In genomic region chr14:81589381-81590065, GRCh38 we compare ENCODE assay signal across 17 cellular contexts. TPM values are rescaled to one million over a fixed set of nuclear protein-coding genes. Genes with fewer than 3 reads are reported as not detected.
DNase-seq lines count a peak whose midpoint lies in the region; ATAC-seq and TF ChIP-seq lines count a peak whose summit lies in the region.
"Had no signal": no experiment of that assay in that cellular context is flagged by ENCODE, and none has a peak within 500 bp of the region (broad histone marks: within the 10 kb centered on the region; RNA-seq: fewer than 3 reads in every experiment).

No MANE protein-coding gene starts in this region.

- H2AFZ ChIP-seq in GM23248: no peak overlapping the region

- TF ChIP-seq POLR2A in erythroblast (IDR thresholded peaks at IDR 0.05; ENCODE audit: low read length) (no peak), prostate gland (IDR thresholded peaks at IDR 0.05) (no peak)

- CTCF ChIA-PET in HEK293T (lab: Yijun Ruan, JAX): no interaction called here

- no peak overlapping the region for H3K9ac ChIP-seq in GM23248
- H3K9ac ChIP-seq: BLaER1 had no signal

- no peaks in the 10 kb centered on the region for H3F3A ChIP-seq in GM23248 (ENCODE audit: insufficient read depth)

- H3K79me2 ChIP-seq in GM23248 (ENCODE audit: insufficient read depth): no peaks in the 10 kb centered on the region

- H3K27ac ChIP-seq in GM23248 (no peak overlapping the region), prostate gland (no peak overlapping the region)
- H3K27ac ChIP-seq: BLaER1 had no signal

- no peaks in the 10 kb centered on the region for H4K20me1 ChIP-seq in GM23248 (ENCODE audit: insufficient read depth)
- H4K20me1 ChIP-seq: BLaER1 had no signal

- H3K4me2 ChIP-seq in GM23248 (ENCODE audit: unreplicated experiment): no peak overlapping the region
- H3K4me2 ChIP-seq: BLaER1 had no signal

- DNase-seq in GM23248 (peak; percentile 2), HEK293T (ENCODE audit: extremely low spot score) (peak; percentile 20), OCI-M1 (lab: John Stamatoyannopoulos, UW) (peak; percentile 8), erythroblast (lab: John Stamatoyannopoulos, UW) (peak; percentile 5 to 31), Right ventricle myocardium inferior (ENCODE audit: missing footprints) (no peak), prostate gland (ENCODE audit: low spot score) (no peak)
- no peak for DNase-seq in activated effector memory CD4-positive, alpha-beta T cell treated with anti-CD3 and anti-CD28 coated beads, Interleukin-2, amount 50 U/mL, for 16 hours
- DNase-seq: CD8-positive, alpha-beta memory T cell; Kasumi-1; MV-4-11; NCI-H1436 treated with DMSO at 0.1 percent for 48 hours; NCI-H2227 treated with DMSO at 0.1 percent for 48 hours; NCI-H526 treated with DMSO at 0.1 percent for 48 hours; SHP77 treated with DMSO at 0.1 percent for 48 hours; T-helper 2 cell had no signal

- WGBS in GM23248 (ENCODE audit: low coverage in 1 of 2, low lambda C conversion rate in 2 of 2, missing lambda C conversion rate in 2 of 2), 2 experiments: 48 to 51% methylated on average over 7 of the region's 7 CpGs
- WGBS in prostate gland: 86% methylated on average over 7 of the region's 7 CpGs

- no peak for TF ChIP-seq CTCF in prostate gland (IDR thresholded peaks at IDR 0.05)

- ATAC-seq in Right ventricle myocardium inferior: no peak
- ATAC-seq in HG03159 (IDR thresholded peaks at IDR 0.05; ENCODE audit: unreplicated experiment): no peak

- no peaks in the 10 kb centered on the region for H3K9me3 ChIP-seq in GM23248 (ENCODE audit: low read depth)
- H3K9me3 ChIP-seq in prostate gland: no peaks in the 10 kb centered on the region
- H3K9me3 ChIP-seq: BLaER1 had no signal

- H3K4me1 ChIP-seq in GM23248 (ENCODE audit: insufficient read depth) (no peaks in the 10 kb centered on the region), prostate gland (replicated peaks) (no peaks in the 10 kb centered on the region)
- H3K4me1 ChIP-seq: BLaER1 had no signal

- no peak overlapping the region for H3K4me3 ChIP-seq in GM23248
- H3K4me3 ChIP-seq in prostate gland: no peak overlapping the region
- H3K4me3 ChIP-seq: BLaER1 had no signal

- POLR2A ChIA-PET in HEK293T (lab: Yijun Ruan, JAX): no interaction called here

- H3K9me2 ChIP-seq in GM23248 (ENCODE audit: insufficient read depth): no peaks in the 10 kb centered on the region

- intact Hi-C loops in Right ventricle myocardium inferior (cut with DNase I) (no loop called here), prostate gland (cut with DNase I) (no loop called here)

- no peaks in the 10 kb centered on the region for H3K36me3 ChIP-seq in GM23248 (ENCODE audit: low read depth)
- H3K36me3 ChIP-seq in prostate gland: no peaks in the 10 kb centered on the region
- H3K36me3 ChIP-seq: BLaER1 had no signal

- H3K27me3 ChIP-seq in GM23248 (replicated peaks; ENCODE audit: insufficient read depth) (no peaks in the 10 kb centered on the region), prostate gland (replicated peaks; ENCODE audit: insufficient read depth) (peaks cover 5% of the 10 kb centered on the region)
- H3K27me3 ChIP-seq: BLaER1 had no signal

- in situ Hi-C loops in GM23248 (cut with MboI): no loop called here

TF ChIP-seq in HEK293T, 16 proteins besides CTCF, POLR2A, EP300 and RAD21:
- TF ChIP-seq TARDBP (IDR thresholded peaks at IDR 0.05) (no peak), SUZ12 (IDR thresholded peaks at IDR 0.05) (no peak), HDGF (IDR thresholded peaks at IDR 0.05; ENCODE audit: borderline replicate concordance) (no peak), ELF4 (IDR thresholded peaks at IDR 0.05) (no peak), L3MBTL2 (conservative IDR thresholded peaks at IDR 0.05) (no peak), SP1 (IDR thresholded peaks at IDR 0.05) (no peak), NFRKB (IDR thresholded peaks at IDR 0.05) (no peak), ARNT (IDR thresholded peaks at IDR 0.05) (no peak), FOXM1 (IDR thresholded peaks at IDR 0.05; ENCODE audit: borderline replicate concordance) (no peak), PKNOX1 (IDR thresholded peaks at IDR 0.05) (no peak), FOXK2 (IDR thresholded peaks at IDR 0.05) (no peak), FOXA1 (IDR thresholded peaks at IDR 0.05) (no peak), BHLHE40 (IDR thresholded peaks at IDR 0.05; ENCODE audit: borderline replicate concordance) (no peak), ZNF384 (IDR thresholded peaks at IDR 0.05) (no peak), CTBP1 (IDR thresholded peaks at IDR 0.05; ENCODE audit: borderline replicate concordance) (no peak), LEF1 (IDR thresholded peaks at IDR 0.05; ENCODE audit: borderline replicate concordance) (no peak)

RNA-seq across cellular contexts. Expression of gene SEL1L, which starts 55.9 kb away (rescaled TPM):
- 69.2 TPM in 2 replicates for total RNA-seq in GM23248 (2014; rRNA removed; shearing (Covaris generic))
- polyA plus RNA-seq in GM23248 (2016; fragmentation: Nextera tagmentation; extraction: Ambion mirVana): 47.8 and 49.4 TPM in 2 replicates
- total RNA-seq in Right ventricle myocardium inferior (54.9 TPM), prostate gland (10 to 100 TPM; 42.2 to 81.4 TPM)

Comparison
In these comparisons a context has a peak if more than half of its experiments do, and no peak if none do; other contexts are left out.
1. DNase-seq: peak in GM23248 (single experiment), HEK293T (single experiment), OCI-M1 (single experiment) and erythroblast (2 of 2); none in activated effector memory CD4-positive, alpha-beta T cell treated with anti-CD3 and anti-CD28 coated beads, Interleukin-2, amount 50 U/mL, for 16 hours (single experiment), Right ventricle myocardium inferior (single experiment) and prostate gland (single experiment).